Comparison of ENCODE assay signal across 10 cellular contexts in the genomic region with DNA sequence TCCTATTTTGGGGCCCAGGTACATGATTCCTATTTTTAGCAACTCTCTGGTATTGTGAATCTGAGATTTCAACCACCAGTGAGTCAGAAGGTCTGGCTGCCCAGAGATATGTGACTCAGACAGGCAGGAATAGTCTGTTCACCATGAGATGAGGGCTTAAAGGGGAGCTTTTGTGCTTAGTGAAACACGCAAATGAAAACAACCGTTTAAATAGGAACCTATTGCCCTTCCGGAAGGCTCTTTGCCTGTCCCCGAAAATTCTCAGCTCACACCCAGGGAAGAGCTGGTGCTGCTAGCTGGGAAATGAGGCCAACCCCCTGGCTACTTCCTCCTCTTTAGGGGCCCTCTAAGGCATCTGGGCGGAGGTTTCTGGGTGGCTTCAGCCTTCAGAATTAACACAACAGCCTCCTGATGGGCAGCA.
A peak's percentile ranks its signal among the peaks of the same experiment; 100 is the strongest.
DNase-seq lines count a peak whose midpoint lies in the region; ATAC-seq and TF ChIP-seq lines count a peak whose summit lies in the region.
"Had no signal": no experiment of that assay in that cellular context is flagged by ENCODE, and none has a peak within 500 bp of the region (broad histone marks: within the 10 kb centered on the region; RNA-seq: fewer than 3 reads in every experiment).

No MANE protein-coding gene starts in this region.

- no peaks in the 10 kb centered on the region for H3K9me3 ChIP-seq in tibial artery
- H3K9me3 ChIP-seq: tibial nerve had no signal

- H3K4me1 ChIP-seq in tibial artery, result peaks cover 0 to 99% (median 64%) of the 10 kb centered on the region in 4 donors

- peak overlapping the region in 1 of 2 donors; percentile 5 for H3K4me3 ChIP-seq in tibial artery
- H3K4me3 ChIP-seq: tibial nerve had no signal

- intact Hi-C loops in left ventricle myocardium superior (cut with micrococcal nuclease) (no loop called here), tibial artery (cut with DNase I; ENCODE audit: low total_unique reads) (no loop called here)

- ATAC-seq in GM18873 (IDR thresholded peaks at IDR 0.05; ENCODE audit: low FRiP score, unreplicated experiment), result peak; percentile 90
- peak; percentile 82 for ATAC-seq in HG03175 (IDR thresholded peaks at IDR 0.05; ENCODE audit: unreplicated experiment)
- ATAC-seq in left ventricle myocardium superior, result peak; percentile 87
- ATAC-seq in GM19397 (IDR thresholded peaks at IDR 0.05; ENCODE audit: unreplicated experiment), result no peak

- H3K36me3 ChIP-seq in tibial artery, result no peaks in the 10 kb centered on the region
- H3K36me3 ChIP-seq: tibial nerve had no signal

- H3K27me3 ChIP-seq in tibial artery, result no peaks in the 10 kb centered on the region
- H3K27me3 ChIP-seq: tibial nerve had no signal

- peak; percentile 87 for DNase-seq in A172 (ENCODE audit: low spot score)
- DNase-seq in T1000 (lab: John Stamatoyannopoulos, UW), result peak; percentile 79
- no peak for DNase-seq in left ventricle myocardium superior
- DNase-seq in tibial artery, result peak in 1 of 2 donors; percentile 79
- DNase-seq in SHP77 treated with DMSO at 0.1 percent for 48 hours (lab: John Stamatoyannopoulos, UW), result no peak
- DNase-seq: activated naive CD8-positive, alpha-beta T cell treated with anti-CD3 and anti-CD28 coated beads, Interleukin-2, amount 10 ng/mL, durations not matched to agents 7 days and 5 days had no signal

- peak overlapping the region; percentile 88 to 90 for H3K27ac ChIP-seq in tibial artery

- no peak for TF ChIP-seq CTCF in tibial artery (IDR thresholded peaks at IDR 0.05)

Comparison
In these comparisons a context has a peak if more than half of its experiments do, and no peak if none do; other contexts are left out.
1. DNase-seq: peak in A172 (single experiment) and T1000 (single experiment); none in left ventricle myocardium superior (single experiment) and SHP77 treated with DMSO at 0.1 percent for 48 hours (single experiment).